In genomic region chr11:32332990-32333334, GRCh38 we compare ENCODE assay signal across 10 cellular contexts.
DNase-seq lines count a peak whose midpoint lies in the region; ATAC-seq and TF ChIP-seq lines count a peak whose summit lies in the region.
"Had no signal": no experiment of that assay in that cellular context is flagged by ENCODE, and none has a peak within 500 bp of the region (broad histone marks: within the 10 kb centered on the region; RNA-seq: fewer than 3 reads in every experiment).

No MANE protein-coding gene starts in this region.

- peak overlapping the region; percentile 48 for H3K4me2 ChIP-seq in fibroblast of lung (ENCODE audit: extremely low read depth, insufficient read depth, low read length)

- H3K9ac ChIP-seq in fibroblast of lung (ENCODE audit: insufficient read depth, low read length): no peak overlapping the region

- H3K27ac ChIP-seq in CD4-positive, alpha-beta memory T cell (ENCODE audit: low read depth, low read length): no peak overlapping the region
- H3K27ac ChIP-seq in fibroblast of lung (ENCODE audit: insufficient read depth, low read length) (no peak overlapping the region), RWPE1 (no peak overlapping the region)

- peak overlapping the region; percentile 76 to 88 (median 81) for H3K4me3 Mint-ChIP-seq in CD4-positive, alpha-beta memory T cell
- peak overlapping the region; percentile 68 for H3K4me3 Mint-ChIP-seq in progenitor cell of endocrine pancreas (ENCODE audit: low read depth)

- H3K36me3 ChIP-seq in CD4-positive, alpha-beta memory T cell (ENCODE audit: insufficient read depth, low read length): no peaks in the 10 kb centered on the region
- H3K36me3 ChIP-seq in fibroblast of lung (ENCODE audit: control insufficient read depth, insufficient read depth, low read length): no peaks in the 10 kb centered on the region

- POLR2A ChIA-PET in CD4-positive, alpha-beta memory T cell (lab: Charles Lee; ENCODE audit: partially characterized antibody): interaction anchor here (0.6 kb wide), 1 partner anchor 30 kb away, joined by 3 read pairs; no protein-coding TSS in a partner anchor
- POLR2A ChIA-PET in RWPE1 (lab: Yijun Ruan, JAX; ENCODE audit: low non-redundant PET): no interaction called here

- H3K79me2 ChIP-seq in fibroblast of lung (ENCODE audit: control insufficient read depth, insufficient read depth, low read length): no peaks in the 10 kb centered on the region

- no peaks in the 10 kb centered on the region for H3K27me3 ChIP-seq in CD4-positive, alpha-beta memory T cell (ENCODE audit: insufficient read depth, low read length)
- no peaks in the 10 kb centered on the region for H3K27me3 ChIP-seq in fibroblast of lung (ENCODE audit: control insufficient read depth, insufficient read depth, low read length)

- no peak overlapping the region for H2AFZ ChIP-seq in fibroblast of lung (ENCODE audit: low read length)

- no peak for DNase-seq in CD4-positive, alpha-beta memory T cell
- DNase-seq in fibroblast of lung (ENCODE audit: low read depth in 2 of 2) (no peak), progenitor cell of endocrine pancreas (ENCODE audit: low spot score, unreplicated experiment) (no peak), RWPE1 (ENCODE audit: low spot score) (no peak), NCI-H128 (lab: John Stamatoyannopoulos, UW; ENCODE audit: unreplicated experiment) (no peak)
- DNase-seq: SHP77 treated with DMSO at 0.1 percent for 48 hours had no signal

- H3K27ac Mint-ChIP-seq in CD4-positive, alpha-beta memory T cell: no peak overlapping the region
- H3K27ac Mint-ChIP-seq in progenitor cell of endocrine pancreas: peak overlapping the region; percentile 42
- H3K27ac Mint-ChIP-seq: activated naive CD4-positive, alpha-beta T cell treated with anti-CD3 and anti-CD28 coated beads, Interleukin-2, amount 50 U/mL, for 72 hours had no signal

- no peaks in the 10 kb centered on the region for H3K9me3 Mint-ChIP-seq in CD4-positive, alpha-beta memory T cell
- peaks cover 4% of the 10 kb centered on the region for H3K9me3 Mint-ChIP-seq in progenitor cell of endocrine pancreas (ENCODE audit: low read depth)

- TF ChIP-seq CTCF in fibroblast of lung (conservative IDR thresholded peaks at IDR 0.05 in 1 of 2, IDR thresholded peaks at IDR 0.05 in 1 of 2; ENCODE audit: low read depth in 1 of 2, low read length in 2 of 2) (no peak), progenitor cell of endocrine pancreas (IDR thresholded peaks at IDR 0.05; ENCODE audit: unreplicated experiment) (no peak), RWPE1 (conservative IDR thresholded peaks at IDR 0.05; ENCODE audit: low read depth) (no peak)

- intact Hi-C loops in CD4-positive, alpha-beta memory T cell (cut with micrococcal nuclease): no loop called here

- peaks cover 16 to 22% of the 10 kb centered on the region in 2 donors for H3K27me3 Mint-ChIP-seq in CD4-positive, alpha-beta memory T cell
- peaks cover 43% of the 10 kb centered on the region for H3K27me3 Mint-ChIP-seq in progenitor cell of endocrine pancreas

- peaks cover 7 to 16% (median 12%) of the 10 kb centered on the region in 4 donors for H3K4me1 Mint-ChIP-seq in CD4-positive, alpha-beta memory T cell
- H3K4me1 Mint-ChIP-seq in progenitor cell of endocrine pancreas (ENCODE audit: low read depth): peaks cover 5% of the 10 kb centered on the region

- H3K9me3 ChIP-seq in CD4-positive, alpha-beta memory T cell (ENCODE audit: control insufficient read depth in 1 of 2, low read length in 2 of 2): no peaks in the 10 kb centered on the region
- no peaks in the 10 kb centered on the region for H3K9me3 ChIP-seq in fibroblast of lung (ENCODE audit: control insufficient read depth, insufficient read depth, low read depth, low read length)

- peak overlapping the region in 1 of 2 donors; percentile 44 for H3K4me3 ChIP-seq in CD4-positive, alpha-beta memory T cell (ENCODE audit: low read length in 2 of 2)
- peak overlapping the region in 1 of 4 experiments; percentile 51 for H3K4me3 ChIP-seq in fibroblast of lung (replicated peaks in 1 of 4; ENCODE audit: control extremely low read depth in 1 of 4, insufficient read depth in 1 of 4, low read depth in 3 of 4, low read length in 4 of 4)

- ATAC-seq in SK-N-SH treated with all-trans-retinoic acid at 6 μM for 48 hours (peak; percentile 71), HG03520 (IDR thresholded peaks at IDR 0.05; ENCODE audit: unreplicated experiment) (no peak), HG03571 (IDR thresholded peaks at IDR 0.05; ENCODE audit: unreplicated experiment) (no peak)

- H3K4me1 ChIP-seq in CD4-positive, alpha-beta memory T cell (ENCODE audit: insufficient read depth, low read length): no peaks in the 10 kb centered on the region
- H3K4me1 ChIP-seq in fibroblast of lung (ENCODE audit: control insufficient read depth, extremely low read depth, insufficient read depth, low read length): no peaks in the 10 kb centered on the region

- H3K36me3 Mint-ChIP-seq in CD4-positive, alpha-beta memory T cell: no peaks in the 10 kb centered on the region
- no peaks in the 10 kb centered on the region for H3K36me3 Mint-ChIP-seq in progenitor cell of endocrine pancreas (ENCODE audit: insufficient read depth)

- H4K20me1 ChIP-seq in fibroblast of lung (ENCODE audit: control insufficient read depth, extremely low read depth, insufficient read depth, low read length): no peaks in the 10 kb centered on the region

- CTCF ChIA-PET in CD4-positive, alpha-beta memory T cell (lab: Charles Lee; ENCODE audit: partially characterized antibody): interaction anchor here (0.7 to 3.4 kb wide), 6 partner anchors 9 to 22 kb away, joined by 3 to 44 read pairs (median 10); no protein-coding TSS in a partner anchor
- CTCF ChIA-PET in RWPE1 (lab: Yijun Ruan, JAX): interaction anchor here (0.6 to 1.1 kb wide), 4 partner anchors 9 to 1173 kb away, joined by 3 to 5 read pairs (median 4); no protein-coding TSS in a partner anchor

TF ChIP-seq in SK-N-SH treated with all-trans-retinoic acid at 6 μM for 48 hours, 23 proteins besides CTCF, POLR2A, EP300 and RAD21:
- TF ChIP-seq OSR1 (CRISPR knock-in tag; IDR thresholded peaks at IDR 0.05) (no peak), ZNF70 (CRISPR knock-in tag; IDR thresholded peaks at IDR 0.05) (no peak), RARB (CRISPR knock-in tag; IDR thresholded peaks at IDR 0.05) (no peak), PPARA (CRISPR knock-in tag; IDR thresholded peaks at IDR 0.05; ENCODE audit: borderline replicate concordance) (no peak), GLIS3 (CRISPR knock-in tag; IDR thresholded peaks at IDR 0.05) (no peak), ZNF565 (CRISPR knock-in tag; conservative IDR thresholded peaks at IDR 0.05; ENCODE audit: low read depth) (no peak), ZFP3 (CRISPR knock-in tag; IDR thresholded peaks at IDR 0.05) (no peak), ARNTL (CRISPR knock-in tag; IDR thresholded peaks at IDR 0.05; ENCODE audit: borderline replicate concordance, low read depth) (no peak), SNAI2 (CRISPR knock-in tag; IDR thresholded peaks at IDR 0.05) (no peak), ZNF8 (CRISPR knock-in tag; IDR thresholded peaks at IDR 0.05) (no peak), ZC3H10 (CRISPR knock-in tag; IDR thresholded peaks at IDR 0.05) (no peak), TSHZ2 (CRISPR knock-in tag; IDR thresholded peaks at IDR 0.05) (no peak), ZFP30 (CRISPR knock-in tag; IDR thresholded peaks at IDR 0.05) (no peak), CSDC2 (CRISPR knock-in tag; IDR thresholded peaks at IDR 0.05) (no peak), POU6F1 (CRISPR knock-in tag; IDR thresholded peaks at IDR 0.05; ENCODE audit: borderline replicate concordance, low read depth) (no peak), ESRRG (CRISPR knock-in tag; IDR thresholded peaks at IDR 0.05) (no peak)
